In the genomic region with DNA sequence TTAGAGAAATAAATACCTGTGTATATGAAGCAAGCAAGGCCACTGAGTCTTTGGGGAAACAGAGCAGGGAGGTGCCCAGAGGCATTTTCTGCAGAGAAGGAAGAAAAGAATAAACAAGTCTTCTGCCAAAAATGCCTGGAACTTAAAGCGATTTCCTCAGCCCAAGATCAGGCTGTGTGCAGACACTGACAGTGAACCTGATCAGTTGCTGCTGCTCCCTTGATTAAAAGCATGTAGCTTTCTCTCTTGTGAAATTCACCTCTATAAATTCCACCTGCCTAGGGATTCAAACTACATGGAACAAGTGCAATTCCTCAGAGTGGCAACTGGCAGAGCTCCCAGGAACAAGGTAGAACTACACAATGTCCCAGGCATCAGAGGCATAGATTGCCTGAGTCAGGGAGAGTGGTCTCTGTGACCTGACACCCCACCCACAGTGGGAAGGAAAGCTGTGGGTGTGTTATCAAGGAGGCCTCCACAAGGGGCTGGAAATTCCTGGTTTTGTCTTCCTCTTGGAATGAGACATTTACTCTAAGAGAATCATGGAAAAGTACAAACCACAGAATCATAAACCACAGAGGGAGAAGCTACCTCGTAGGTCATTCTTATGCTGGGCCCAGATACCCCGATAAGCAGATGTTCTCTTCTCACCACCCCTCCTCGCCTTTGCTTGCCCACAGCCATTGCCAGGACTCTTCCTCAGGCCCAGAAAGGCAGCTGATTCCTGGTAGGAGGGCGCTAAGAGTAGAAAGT, we compare ENCODE assay signal across 9 cellular contexts. TPM values are rescaled to one million over a fixed set of nuclear protein-coding genes. Genes with fewer than 3 reads are reported as not detected.
A peak's percentile ranks its signal among the peaks of the same experiment; 100 is the strongest.
DNase-seq lines count a peak whose midpoint lies in the region; ATAC-seq and FAIRE-seq lines count a peak whose summit lies in the region.
"Had no signal": no experiment of that assay in that cellular context is flagged by ENCODE, and none has a peak within 500 bp of the region (broad histone marks: within the 10 kb centered on the region; RNA-seq: fewer than 3 reads in every experiment).

No MANE protein-coding gene starts in this region.

- no peak for FAIRE-seq in HTR-8/SVneo (lab: Jason Lieb, UNC)

- H3K36me3 Mint-ChIP-seq in activated T-helper 2 cell treated with anti-CD3 and anti-CD28 coated beads, Interferon-gamma antibody, Interleukin-2, Interleukin-4, amounts not matched to agents 10 μg/mL and 5 μg/mL and 100 μg/mL, durations not matched to agents 14 hours and 24 hours and 36 hours (ENCODE audit: low read depth) = no peaks in the 10 kb centered on the region

- no peaks in the 10 kb centered on the region for H3K9me3 Mint-ChIP-seq in activated T-helper 2 cell treated with anti-CD3 and anti-CD28 coated beads, Interferon-gamma antibody, Interleukin-2, Interleukin-4, amounts not matched to agents 10 μg/mL and 5 μg/mL and 100 μg/mL, durations not matched to agents 14 hours and 24 hours and 36 hours

- ATAC-seq in HG02852 (IDR thresholded peaks at IDR 0.05; ENCODE audit: unreplicated experiment) = no peak
- ATAC-seq: activated CD8-positive, alpha-beta memory T cell treated with anti-CD3 and anti-CD28 coated beads, Interleukin-2, amount 10 ng/mL, durations not matched to agents 7 days and 5 days had no signal

- DNase-seq in HTR-8/SVneo (ENCODE audit: insufficient read length, low spot score) = peak; percentile 41
- DNase-seq in astrocyte of the hippocampus (ENCODE audit: low read depth, low spot score) = peak; percentile 91
- DNase-seq in kidney glomerular epithelial cell (lab: John Stamatoyannopoulos, UW) = peak; percentile 79
- no peak for DNase-seq in MV-4-11 (lab: John Stamatoyannopoulos, UW)
- DNase-seq in activated T-helper 2 cell treated with anti-CD3 and anti-CD28 coated beads, Interferon-gamma antibody, Interleukin-2, Interleukin-4, amounts not matched to agents 10 μg/mL and 5 μg/mL and 100 μg/mL, durations not matched to agents 14 hours and 24 hours and 36 hours (ENCODE audit: low spot score) = no peak
- no peak for DNase-seq in activated CD4-positive, alpha-beta T cell treated with anti-CD3 and anti-CD28 coated beads for 48 hours
- DNase-seq: activated CD8-positive, alpha-beta memory T cell treated with anti-CD3 and anti-CD28 coated beads, Interleukin-2, amount 10 ng/mL, durations not matched to agents 7 days and 5 days had no signal

- peaks cover 3% of the 10 kb centered on the region for H3K27me3 Mint-ChIP-seq in activated T-helper 2 cell treated with anti-CD3 and anti-CD28 coated beads, Interferon-gamma antibody, Interleukin-2, Interleukin-4, amounts not matched to agents 10 μg/mL and 5 μg/mL and 100 μg/mL, durations not matched to agents 14 hours and 24 hours and 36 hours (ENCODE audit: low read depth)
- H3K27me3 Mint-ChIP-seq: activated CD8-positive, alpha-beta memory T cell treated with anti-CD3 and anti-CD28 coated beads, Interleukin-2, amount 10 ng/mL, durations not matched to agents 7 days and 5 days had no signal

- peaks cover 16% of the 10 kb centered on the region for H3K4me1 Mint-ChIP-seq in activated T-helper 2 cell treated with anti-CD3 and anti-CD28 coated beads, Interferon-gamma antibody, Interleukin-2, Interleukin-4, amounts not matched to agents 10 μg/mL and 5 μg/mL and 100 μg/mL, durations not matched to agents 14 hours and 24 hours and 36 hours (ENCODE audit: low read depth)

- no peak overlapping the region for H3K27ac Mint-ChIP-seq in activated T-helper 2 cell treated with anti-CD3 and anti-CD28 coated beads, Interferon-gamma antibody, Interleukin-2, Interleukin-4, amounts not matched to agents 10 μg/mL and 5 μg/mL and 100 μg/mL, durations not matched to agents 14 hours and 24 hours and 36 hours
- H3K27ac Mint-ChIP-seq: activated CD8-positive, alpha-beta memory T cell treated with anti-CD3 and anti-CD28 coated beads, Interleukin-2, amount 10 ng/mL, durations not matched to agents 7 days and 5 days had no signal

- peak overlapping the region; percentile 91 for H3K27ac ChIP-seq in temporal lobe (ENCODE audit: low read depth, low read length)

- H3K4me3 Mint-ChIP-seq in activated T-helper 2 cell treated with anti-CD3 and anti-CD28 coated beads, Interferon-gamma antibody, Interleukin-2, Interleukin-4, amounts not matched to agents 10 μg/mL and 5 μg/mL and 100 μg/mL, durations not matched to agents 14 hours and 24 hours and 36 hours (ENCODE audit: low read depth) = no peak overlapping the region
- H3K4me3 Mint-ChIP-seq: activated CD8-positive, alpha-beta memory T cell treated with anti-CD3 and anti-CD28 coated beads, Interleukin-2, amount 10 ng/mL, durations not matched to agents 7 days and 5 days had no signal

- intact Hi-C loops in activated T-helper 2 cell treated with anti-CD3 and anti-CD28 coated beads, Interferon-gamma antibody, Interleukin-2, Interleukin-4, amounts not matched to agents 10 μg/mL and 5 μg/mL and 100 μg/mL, durations not matched to agents 14 hours and 24 hours and 36 hours (cut with micrococcal nuclease) = no loop called here

RNA-seq across cellular contexts. Expression of gene ZBTB38, which starts 1.8 kb away (rescaled TPM):
- 117 TPM for total RNA-seq in temporal lobe
- total RNA-seq in activated T-helper 2 cell treated with anti-CD3 and anti-CD28 coated beads, Interferon-gamma antibody, Interleukin-2, Interleukin-4, amounts not matched to agents 10 μg/mL and 5 μg/mL and 100 μg/mL, durations not matched to agents 14 hours and 24 hours and 36 hours = 25.4 and 27.2 TPM in 2 replicates

Comparison
In these comparisons a context has a peak if more than half of its experiments do, and no peak if none do; other contexts are left out.
1. DNase-seq: peak in HTR-8/SVneo (single experiment), astrocyte of the hippocampus (single experiment) and kidney glomerular epithelial cell (single experiment); none in MV-4-11 (single experiment), activated T-helper 2 cell treated with anti-CD3 and anti-CD28 coated beads, Interferon-gamma antibody, Interleukin-2, Interleukin-4, amounts not matched to agents 10 μg/mL and 5 μg/mL and 100 μg/mL, durations not matched to agents 14 hours and 24 hours and 36 hours (single experiment) and activated CD4-positive, alpha-beta T cell treated with anti-CD3 and anti-CD28 coated beads for 48 hours (single experiment).